Comparison of ENCODE assay signal across 11 cellular contexts in the genomic region with DNA sequence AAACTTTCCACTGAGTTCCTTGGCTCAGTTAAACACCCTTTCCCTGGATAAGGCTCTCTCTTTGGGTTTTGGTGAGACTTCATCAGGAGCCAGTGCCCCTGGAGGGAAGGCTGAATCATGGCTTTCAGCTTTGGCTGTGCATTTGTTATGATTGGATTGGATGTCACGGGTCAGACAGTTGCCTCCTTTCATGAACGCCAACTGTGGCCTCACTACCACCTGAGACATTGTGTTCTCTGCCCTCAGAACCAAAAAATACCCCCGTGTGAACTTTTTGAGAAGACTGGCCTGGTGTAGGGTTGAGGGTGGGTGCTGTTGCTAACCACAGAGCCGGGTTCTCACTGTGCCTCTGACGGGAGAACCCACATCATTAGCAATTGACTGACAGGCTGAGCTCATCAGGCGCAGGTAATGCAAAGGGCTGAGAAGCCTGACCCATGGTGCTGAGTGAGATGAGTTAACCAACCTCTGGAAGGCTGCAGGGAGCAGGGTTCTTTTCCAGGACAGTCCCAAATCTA.
A peak's percentile ranks its signal among the peaks of the same experiment; 100 is the strongest.
DNase-seq lines count a peak whose midpoint lies in the region; ATAC-seq and TF ChIP-seq lines count a peak whose summit lies in the region.
"Had no signal": no experiment of that assay in that cellular context is flagged by ENCODE, and none has a peak within 500 bp of the region (broad histone marks: within the 10 kb centered on the region; RNA-seq: fewer than 3 reads in every experiment).

No MANE protein-coding gene starts in this region.

- no peak overlapping the region for H2AFZ ChIP-seq in GM23248

- peaks cover 15% of the 10 kb centered on the region for H3K4me1 ChIP-seq in GM23248 (ENCODE audit: insufficient read depth)
- no peaks in the 10 kb centered on the region for H3K4me1 ChIP-seq in RWPE2 (ENCODE audit: insufficient read depth, poor library complexity, severe bottlenecking)

- H4K20me1 ChIP-seq in GM23248 (ENCODE audit: insufficient read depth) = no peaks in the 10 kb centered on the region

- H3K27ac ChIP-seq in GM23248 (no peak overlapping the region), RWPE2 (ENCODE audit: poor library complexity, severe bottlenecking) (peak overlapping the region; percentile 15)

- DNase-seq in A172 (ENCODE audit: low spot score) (peak; percentile 82), GM23248 (peak; percentile 28), RWPE2 (ENCODE audit: low spot score) (no peak), glomerular visceral epithelial cell (ENCODE audit: extremely low spot score) (peak; percentile 60), SHP77 treated with DMSO at 0.1 percent for 48 hours (lab: John Stamatoyannopoulos, UW) (no peak), DMS79 (lab: John Stamatoyannopoulos, UW) (no peak), hepatic stellate cell (ENCODE audit: low spot score) (no peak)
- DNase-seq: activated naive CD4-positive, alpha-beta T cell; naive B cell; NCI-H1436 had no signal

- H3K9me3 ChIP-seq in GM23248 (ENCODE audit: low read depth) (no peaks in the 10 kb centered on the region), RWPE2 (ENCODE audit: severe bottlenecking) (no peaks in the 10 kb centered on the region)

- no peaks in the 10 kb centered on the region for H3K36me3 ChIP-seq in GM23248 (ENCODE audit: low read depth)
- H3K36me3 ChIP-seq in RWPE2 (ENCODE audit: low read depth) = no peaks in the 10 kb centered on the region

- H3K27me3 ChIP-seq in GM23248 (replicated peaks; ENCODE audit: insufficient read depth) (peaks cover 73% of the 10 kb centered on the region), RWPE2 (ENCODE audit: insufficient read depth, poor library complexity, severe bottlenecking) (no peaks in the 10 kb centered on the region)

- TF ChIP-seq CTCF in RWPE2 (IDR thresholded peaks at IDR 0.05; ENCODE audit: poor library complexity, severe bottlenecking) = no peak

- ATAC-seq in RWPE2 (ENCODE audit: low read depth) = no peak
- no peak for ATAC-seq in GM19455 (IDR thresholded peaks at IDR 0.05; ENCODE audit: unreplicated experiment)

- peaks cover 15% of the 10 kb centered on the region; the same call in 1 of the 2 replicates for H3F3A ChIP-seq in GM23248 (ENCODE audit: insufficient read depth)

- in situ Hi-C loops in GM23248 (cut with MboI) = no loop called here

- no peak overlapping the region for H3K9ac ChIP-seq in GM23248

- H3K79me2 ChIP-seq in GM23248 (ENCODE audit: insufficient read depth) = no peaks in the 10 kb centered on the region

- 65 to 70% methylated on average over 6 of the region's 6 CpGs for WGBS in GM23248 (ENCODE audit: low coverage in 1 of 2, low lambda C conversion rate in 2 of 2, missing lambda C conversion rate in 2 of 2), 2 experiments

- H3K4me3 ChIP-seq in GM23248 = no peak overlapping the region
- no peak overlapping the region for H3K4me3 ChIP-seq in RWPE2 (ENCODE audit: severe bottlenecking)

- no peak overlapping the region for H3K4me2 ChIP-seq in GM23248 (ENCODE audit: unreplicated experiment)

- H3K9me2 ChIP-seq in GM23248 (ENCODE audit: insufficient read depth) = no peaks in the 10 kb centered on the region

Comparison
In these comparisons a context has a peak if more than half of its experiments do, and no peak if none do; other contexts are left out.
1. DNase-seq: peak in A172 (single experiment), GM23248 (single experiment) and glomerular visceral epithelial cell (single experiment); none in RWPE2 (single experiment), SHP77 treated with DMSO at 0.1 percent for 48 hours (single experiment), DMS79 (single experiment) and hepatic stellate cell (single experiment).